Comparison of ENCODE assay signal across 8 cellular contexts in the genomic region with DNA sequence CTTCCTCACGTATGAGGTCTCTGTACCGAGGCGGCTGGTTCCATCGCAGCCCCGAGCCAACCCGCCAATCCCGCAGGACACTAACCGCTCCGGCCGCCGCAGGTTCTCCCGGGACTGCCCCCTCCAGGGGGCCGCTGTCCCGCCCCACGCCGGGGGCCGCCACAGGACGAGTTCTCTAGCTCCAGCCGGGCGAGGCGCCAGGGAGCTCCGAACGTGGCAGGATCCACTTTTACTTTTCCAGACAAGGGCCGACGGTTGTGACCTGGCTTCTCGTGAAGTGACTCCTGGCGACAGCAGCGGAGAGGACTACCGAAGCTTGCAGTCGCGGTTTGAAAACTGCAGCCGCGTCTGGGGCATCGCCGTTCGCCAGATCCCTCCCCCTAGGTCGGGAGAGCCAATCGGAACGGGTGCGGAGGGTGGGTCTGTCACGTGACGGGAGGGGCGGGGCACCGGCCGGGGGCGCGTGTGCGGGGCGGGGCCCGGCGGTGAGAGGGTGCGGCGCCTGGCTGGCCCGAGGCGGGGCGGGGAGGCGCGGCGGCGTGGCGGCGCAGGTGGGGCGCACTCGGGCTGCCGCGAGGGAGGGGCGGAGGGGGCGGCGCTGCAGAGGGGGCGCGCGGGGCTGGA. TPM values are rescaled to one million over a fixed set of nuclear protein-coding genes. Genes with fewer than 3 reads are reported as not detected.
DNase-seq lines count a peak whose midpoint lies in the region; ATAC-seq and TF ChIP-seq lines count a peak whose summit lies in the region.

Gene STK17B (minus strand): TSS at position 331 of the 624 bp plus-strand sequence. CDS start 8,195 bp downstream, outside the sequence.

- BruUV-seq in Calu3 (replicated peaks; lab: Mats Ljungman, UMichigan), result no TSS peak
- BruUV-seq in OCI-LY7 (replicated peaks; lab: Mats Ljungman, UMichigan), result no TSS peak

- H3K9me3 ChIP-seq in HUES6 (ENCODE audit: control insufficient read depth, insufficient read depth, low read depth, low read length) (no peaks in the 10 kb centered on the region), OCI-LY7 (ENCODE audit: low read length) (no peaks in the 10 kb centered on the region), mucosa of descending colon (no peaks in the 10 kb centered on the region)

- intact Hi-C loops in Calu3 (cut with micrococcal nuclease; ENCODE audit: unreplicated experiment) (loop anchor here (5.0 kb wide), 1 partner anchor 166 kb away; no protein-coding TSS in a partner anchor), OCI-LY7 (cut with micrococcal nuclease; ENCODE audit: unreplicated experiment) (loop anchor here (1.0 to 10.0 kb wide), 5 partner anchors 39 to 1123 kb away; partner anchors contain the start of gene SLC39A10), mucosa of descending colon (cut with DNase I, micrococcal nuclease) (no loop called here)

- peaks cover 31% of the 10 kb centered on the region for H3K4me1 Mint-ChIP-seq in Calu3 (ENCODE audit: low read depth, unreplicated experiment)

- peaks cover 44% of the 10 kb centered on the region for H3K36me3 Mint-ChIP-seq in Calu3 (ENCODE audit: insufficient read depth, unreplicated experiment)

- H4K20me1 ChIP-seq in OCI-LY7 (ENCODE audit: insufficient read depth, low read length), result peaks cover 37% of the 10 kb centered on the region

- peaks cover 94% of the 10 kb centered on the region for H3K79me2 ChIP-seq in OCI-LY7 (ENCODE audit: insufficient read depth, low read depth, low read length)

- H3K4me1 ChIP-seq in HUES6 (ENCODE audit: control insufficient read depth, insufficient read depth, low read length) (peaks cover 27% of the 10 kb centered on the region), OCI-LY7 (ENCODE audit: insufficient read depth, low read length, poor library complexity, severe bottlenecking) (peaks cover 37% of the 10 kb centered on the region), mucosa of descending colon (ENCODE audit: low read depth) (peaks cover 6% of the 10 kb centered on the region)

- no peaks in the 10 kb centered on the region for H3K27me3 Mint-ChIP-seq in Calu3 (ENCODE audit: unreplicated experiment)

- H3K9me3 Mint-ChIP-seq in Calu3 (ENCODE audit: low read depth, unreplicated experiment), result no peaks in the 10 kb centered on the region

- no peak within 1 kb of the TSS; the same call in 1 of the 2 replicates for H3K27ac ChIP-seq in HUES6 (ENCODE audit: low read depth, low read length)
- H3K27ac ChIP-seq in OCI-LY7 (ENCODE audit: low read depth, low read length, poor library complexity, severe bottlenecking), result peak within 1 kb of the TSS; percentile 99
- peak within 1 kb of the TSS; percentile 78 for H3K27ac ChIP-seq in epithelial cell of prostate

- H3K27ac Mint-ChIP-seq in Calu3 (ENCODE audit: unreplicated experiment), result peak within 1 kb of the TSS; percentile 83

- H3K27me3 ChIP-seq in HUES6 (ENCODE audit: control insufficient read depth, insufficient read depth, low read length), result peaks cover 19% of the 10 kb centered on the region

- DNase-seq in Calu3 (peak; percentile 95), OCI-LY7 (ENCODE audit: low spot score) (peak; percentile 97), activated T-cell treated with anti-CD3 and anti-CD28 coated beads for 24 hours (ENCODE audit: low read depth) (peak; percentile 95), epithelial cell of prostate (ENCODE audit: low read depth, low spot score) (peak; percentile 71), mucosa of descending colon (peak; percentile 97 to 98 (median 98))
- DNase-seq in stimulated activated CD8-positive, alpha-beta memory T cell treated with anti-CD3 and anti-CD28 coated beads, Interleukin-4, amount 100 ng/mL, for 1 hour (ENCODE audit: low read depth in 2 of 2, low spot score in 1 of 2), result peak; percentile 95 to 97

- H2AFZ ChIP-seq in OCI-LY7 (ENCODE audit: low read length), result no peak within 1 kb of the TSS

- CTCF ChIA-PET in Calu3 (lab: Charles Lee) (interaction anchor here (0.6 to 2.0 kb wide), 4 partner anchors 11 to 114 kb away, joined by 3 to 11 read pairs (median 4); no protein-coding TSS in a partner anchor), OCI-LY7 (lab: Charles Lee; ENCODE audit: unreplicated experiment) (interaction anchor here (0.7 kb wide), 1 partner anchor 524 kb away, joined by 6 read pairs; no protein-coding TSS in a partner anchor)

- H3K36me3 ChIP-seq in HUES6 (ENCODE audit: control insufficient read depth, insufficient read depth, low read length), result no peaks in the 10 kb centered on the region
- peaks cover 84% of the 10 kb centered on the region for H3K36me3 ChIP-seq in OCI-LY7 (ENCODE audit: insufficient read depth, low read length)
- no peaks in the 10 kb centered on the region for H3K36me3 ChIP-seq in mucosa of descending colon (ENCODE audit: low read depth)

- POLR2A ChIA-PET in OCI-LY7 (lab: Charles Lee), result interaction anchor here (0.5 to 10.6 kb wide), 15 partner anchors 7 to 1039 kb away, joined by 3 to 226 read pairs (median 6); no protein-coding TSS in a partner anchor

- peak within 1 kb of the TSS; percentile 82 for H3K4me3 Mint-ChIP-seq in Calu3 (ENCODE audit: low read depth, unreplicated experiment)

- peak within 1 kb of the TSS; percentile 97 for H3K4me2 ChIP-seq in OCI-LY7 (ENCODE audit: low read length)

- H3K9ac ChIP-seq in HUES6 (ENCODE audit: low read length), result peak within 1 kb of the TSS; percentile 63

- no peaks in the 10 kb centered on the region for H3K9me2 ChIP-seq in OCI-LY7 (ENCODE audit: insufficient read depth, low read length)

- no peak for TF ChIP-seq CTCF in Calu3 (IDR thresholded peaks at IDR 0.05; ENCODE audit: unreplicated experiment)
- no peak for TF ChIP-seq CTCF in OCI-LY7 (conservative IDR thresholded peaks at IDR 0.05; ENCODE audit: low read length)
- no peak for TF ChIP-seq CTCF in mucosa of descending colon (IDR thresholded peaks at IDR 0.05)

- ATAC-seq in GM21390 (IDR thresholded peaks at IDR 0.05; ENCODE audit: unreplicated experiment) (peak; percentile 45), mucosa of descending colon (peak; percentile 92)

- H3K4me3 ChIP-seq in HUES6 (ENCODE audit: low read depth, low read length) (peak within 1 kb of the TSS; percentile 81), OCI-LY7 (ENCODE audit: low read depth, low read length, poor library complexity, severe bottlenecking) (peak within 1 kb of the TSS; percentile 98), mucosa of descending colon (peak within 1 kb of the TSS; percentile 60)

RNA-seq across cellular contexts. Expression of gene STK17B, which starts in this region (rescaled TPM):
- total RNA-seq in Calu3 (2022), result 32.3 and 38.5 TPM in 2 replicates
- total RNA-seq in OCI-LY7 (2014; rRNA removed; shearing (Covaris generic)), result 87.4 and 95.0 TPM in 2 replicates
- total RNA-seq in OCI-LY7 (2022), result 148 and 182 TPM in 2 replicates
- 10 to 100 TPM; 30.3 to 55.7 (median 55.1) TPM for total RNA-seq in mucosa of descending colon

Comparison
In these comparisons a context has a peak if more than half of its experiments do, and no peak if none do; other contexts are left out.
1. intact Hi-C loops: an anchor here in Calu3 (5.0 kb wide) and OCI-LY7 (1.0 to 10.0 kb wide); none called in mucosa of descending colon.